1 cellular context compared by ENCODE assay signal in genomic region chr7:55052726-55053431, GRCh38.
TF ChIP-seq lines count a peak whose summit lies in the region.

No MANE protein-coding gene starts in this region.

TF ChIP-seq in WTC11, 78 proteins besides CTCF, POLR2A, EP300 and RAD21 (continued from another document):
- TF ChIP-seq ZBTB43 (CRISPR knock-in tag; IDR thresholded peaks at IDR 0.05) (no peak), TCF7 (CRISPR knock-in tag; IDR thresholded peaks at IDR 0.05; ENCODE audit: low read depth) (no peak), FOXP4 (CRISPR knock-in tag; IDR thresholded peaks at IDR 0.05) (no peak), NR2C2 (CRISPR knock-in tag; IDR thresholded peaks at IDR 0.05) (no peak), STAT6 (CRISPR knock-in tag; conservative IDR thresholded peaks at IDR 0.05; ENCODE audit: low read depth) (no peak), RELA (CRISPR knock-in tag; IDR thresholded peaks at IDR 0.05; ENCODE audit: borderline replicate concordance) (no peak), AR (CRISPR knock-in tag; IDR thresholded peaks at IDR 0.05) (no peak), USF2 (CRISPR knock-in tag; IDR thresholded peaks at IDR 0.05) (no peak)
